ENCODE assay signal across 10 cellular contexts in genomic region chr1:118184737-118185082, GRCh38. TPM values are rescaled to one million over a fixed set of nuclear protein-coding genes. Genes with fewer than 3 reads are reported as not detected.
DNase-seq lines count a peak whose midpoint lies in the region; ATAC-seq and TF ChIP-seq lines count a peak whose summit lies in the region.
"Had no signal": no experiment of that assay in that cellular context is flagged by ENCODE, and none has a peak within 500 bp of the region (broad histone marks: within the 10 kb centered on the region; RNA-seq: fewer than 3 reads in every experiment).

No MANE protein-coding gene starts in this region.

- peaks cover 5% of the 10 kb centered on the region for H3K4me1 ChIP-seq in neural progenitor cell

- peak overlapping the region; percentile 74 for H3K4me2 ChIP-seq in neural progenitor cell

- no peaks in the 10 kb centered on the region for H3K36me3 Mint-ChIP-seq in neural progenitor cell

- DNase-seq in AG10803 (ENCODE audit: low read depth), result no peak
- peak; percentile 46 to 59 for DNase-seq in NCI-H1930 (lab: John Stamatoyannopoulos, UW)
- no peak for DNase-seq in neural progenitor cell (ENCODE audit: low spot score)
- DNase-seq in NK-92 (lab: John Stamatoyannopoulos, UW; ENCODE audit: unreplicated experiment), result no peak
- no peak for DNase-seq in activated T-cell treated with anti-CD3 and anti-CD28 coated beads for 4 hours
- DNase-seq: DND-41 had no signal

- peak overlapping the region; percentile 93 for H2AFZ ChIP-seq in neural progenitor cell (replicated peaks)

- no peak for TF ChIP-seq CTCF in AG10803 (conservative IDR thresholded peaks at IDR 0.05; ENCODE audit: low read length)
- no peak for TF ChIP-seq CTCF in neural progenitor cell (IDR thresholded peaks at IDR 0.05)

- no peaks in the 10 kb centered on the region for H3K27me3 Mint-ChIP-seq in neural progenitor cell (ENCODE audit: insufficient read depth, low read depth)

- H3K9me3 Mint-ChIP-seq in neural progenitor cell, result peaks cover 4% of the 10 kb centered on the region

- no peaks in the 10 kb centered on the region for H3K27me3 ChIP-seq in neural progenitor cell

- H3K27ac ChIP-seq in neural progenitor cell, result no peak overlapping the region

- no peaks in the 10 kb centered on the region for H3K79me2 ChIP-seq in neural progenitor cell (ENCODE audit: low read depth)

- H3F3A ChIP-seq in neural progenitor cell (ENCODE audit: low read depth), result peaks cover 5% of the 10 kb centered on the region

- no peaks in the 10 kb centered on the region for H3K36me3 ChIP-seq in neural progenitor cell

- H3K4me1 Mint-ChIP-seq in neural progenitor cell, result peaks cover 18% of the 10 kb centered on the region

- H3K9me3 ChIP-seq in neural progenitor cell (ENCODE audit: low read depth), result no peaks in the 10 kb centered on the region

- ATAC-seq in esophagus mucosa, result peak; percentile 76
- no peak for ATAC-seq in HG03025 (IDR thresholded peaks at IDR 0.05; ENCODE audit: low FRiP score, unreplicated experiment)
- no peak for ATAC-seq in GM21619 (IDR thresholded peaks at IDR 0.05; ENCODE audit: unreplicated experiment)

- H3K27ac Mint-ChIP-seq in neural progenitor cell, result peak overlapping the region; percentile 46
- H3K27ac Mint-ChIP-seq: activated T-cell treated with anti-CD3 and anti-CD28 coated beads, Interleukin-2, amount 50 U/mL, for 72 hours had no signal

- no peak overlapping the region for H3K9ac ChIP-seq in neural progenitor cell

- peak overlapping the region; percentile 52 for H3K4me3 ChIP-seq in AG10803 (ENCODE audit: low read length)
- H3K4me3 ChIP-seq in neural progenitor cell, result peak overlapping the region; percentile 59

- no peaks in the 10 kb centered on the region for H4K20me1 ChIP-seq in neural progenitor cell (ENCODE audit: low read depth)

- H3K4me3 Mint-ChIP-seq in neural progenitor cell, result peak overlapping the region; percentile 80

RNA-seq across cellular contexts. Expression of gene SPAG17, which starts 0.3 kb away (rescaled TPM):
- total RNA-seq in esophagus mucosa, result 18.8 TPM
- total RNA-seq in neural progenitor cell (ENCODE audit: low replicate concordance), result 0.90 and 1.6 TPM in 2 replicates
- total RNA-seq: activated T-cell treated with anti-CD3 and anti-CD28 coated beads, Interleukin-2, amount 50 U/mL, for 72 hours had no signal

Comparison
In these comparisons a context has a peak if more than half of its experiments do, and no peak if none do; other contexts are left out.
1. DNase-seq: peak in NCI-H1930 (2 of 2); none in AG10803 (single experiment), neural progenitor cell (single experiment), NK-92 (single experiment) and activated T-cell treated with anti-CD3 and anti-CD28 coated beads for 4 hours (single experiment).